Comparison of ENCODE assay signal across 14 cellular contexts in genomic region chr12:109147954-109148353, GRCh38. TPM values are rescaled to one million over a fixed set of nuclear protein-coding genes. Genes with fewer than 3 reads are reported as not detected.
DNase-seq lines count a peak whose midpoint lies in the region; ATAC-seq and TF ChIP-seq lines count a peak whose summit lies in the region.
"Had no signal": no experiment of that assay in that cellular context is flagged by ENCODE, and none has a peak within 500 bp of the region (broad histone marks: within the 10 kb centered on the region; RNA-seq: fewer than 3 reads in every experiment).

No MANE protein-coding gene starts in this region.

- H3K4me3 ChIP-seq in mammary epithelial cell (replicated peaks in 1 of 3; ENCODE audit: insufficient read depth in 1 of 3, low read depth in 2 of 3, low read length in 3 of 3), result no peak overlapping the region
- H3K4me3 ChIP-seq in heart right ventricle, result no peak overlapping the region
- H3K4me3 ChIP-seq in aorta (ENCODE audit: low read length in 2 of 2), result no peak overlapping the region
- H3K4me3 ChIP-seq: SJSA1 had no signal

- H3K9me3 ChIP-seq in mammary epithelial cell (replicated peaks; ENCODE audit: insufficient read depth, low read length) (no peaks in the 10 kb centered on the region), heart right ventricle (no peaks in the 10 kb centered on the region), aorta (ENCODE audit: control insufficient read depth, low read length) (no peaks in the 10 kb centered on the region)
- H3K9me3 ChIP-seq: SJSA1 had no signal

- 58% methylated on average over 2 of the region's 2 CpGs for WGBS in mammary epithelial cell (ENCODE audit: low coverage, missing lambda C conversion rate)
- WGBS in heart right ventricle, 2 donors, result 15 to 20% methylated on average over 2 of the region's 2 CpGs
- 10 to 11% methylated on average over 2 of the region's 2 CpGs for WGBS in aorta, 2 donors

- H3K4me1 Mint-ChIP-seq in MCF 10A (ENCODE audit: insufficient read depth, unreplicated experiment), result peaks cover under 1% of the 10 kb centered on the region

- H3K27me3 ChIP-seq in mammary epithelial cell (ENCODE audit: insufficient read depth, low read length), result no peaks in the 10 kb centered on the region
- no peaks in the 10 kb centered on the region for H3K27me3 ChIP-seq in heart right ventricle
- no peaks in the 10 kb centered on the region for H3K27me3 ChIP-seq in aorta (ENCODE audit: control insufficient read depth in 1 of 2, insufficient read depth in 2 of 2, low read length in 1 of 2)
- H3K27me3 ChIP-seq: SJSA1 had no signal

- CTCF ChIA-PET in MCF 10A (lab: Yijun Ruan, JAX) (interaction anchor here (1.0 to 3.1 kb wide), 6 partner anchors 12 to 246 kb away, joined by 3 to 24 read pairs (median 4); no protein-coding TSS in a partner anchor), mammary epithelial cell (lab: Charles Lee; ENCODE audit: low non-redundant PET) (no interaction called here)

- no peaks in the 10 kb centered on the region for H3K36me3 Mint-ChIP-seq in MCF 10A (ENCODE audit: insufficient read depth, unreplicated experiment)

- no peaks in the 10 kb centered on the region for H3K79me2 ChIP-seq in mammary epithelial cell (ENCODE audit: insufficient read depth, low read length)

- POLR2A ChIA-PET in MCF 10A (lab: Yijun Ruan, JAX), result interaction anchor here (0.7 to 1.4 kb wide), 5 partner anchors 36 to 586 kb away, joined by 3 to 5 read pairs (median 4); partner anchors contain the start of genes ISCU and SART3

- no peak for DNase-seq in MCF 10A (ENCODE audit: unreplicated experiment)
- no peak for DNase-seq in mammary epithelial cell
- peak in 1 of 2 donors; percentile 55 for DNase-seq in heart right ventricle
- DNase-seq in putamen (ENCODE audit: low spot score), result peak; percentile 44
- DNase-seq in aorta, result no peak
- no peak for DNase-seq in activated gamma-delta T cell treated with Interleukin-2 at 50 U/mL for 16 hours
- DNase-seq in RKO (ENCODE audit: low spot score), result no peak
- no peak for DNase-seq in NK-92 treated with Interleukin-12 subunit alpha and Interleukin-12 subunit beta, amount 100 ng/mL, for 24 hours (lab: John Stamatoyannopoulos, UW)
- DNase-seq: effector CD4-positive, alpha-beta T cell; NCI-H1417 treated with DMSO at 0.1 percent for 48 hours; NCI-H526 treated with DMSO at 0.1 percent for 48 hours had no signal

- no peak overlapping the region for H2AFZ ChIP-seq in mammary epithelial cell (ENCODE audit: low read depth, low read length)

- no peaks in the 10 kb centered on the region for H3K36me3 ChIP-seq in mammary epithelial cell (ENCODE audit: insufficient read depth, low read length)
- peaks cover 0 to 24% (median 0%) of the 10 kb centered on the region in 9 donors for H3K36me3 ChIP-seq in heart right ventricle
- no peaks in the 10 kb centered on the region for H3K36me3 ChIP-seq in aorta (ENCODE audit: control insufficient read depth in 1 of 2, insufficient read depth in 2 of 2, low read length in 1 of 2)
- H3K36me3 ChIP-seq: SJSA1 had no signal

- intact Hi-C loops in MCF 10A (cut with micrococcal nuclease) (no loop called here), mammary epithelial cell (cut with micrococcal nuclease) (no loop called here), heart right ventricle (cut with DNase I) (no loop called here), aorta (cut with DNase I) (loop anchor here in 1 of 2 donors (5.0 kb wide), 1 partner anchor 36 kb away; no protein-coding TSS in a partner anchor)

- no peak overlapping the region for H3K4me2 ChIP-seq in mammary epithelial cell (ENCODE audit: insufficient read depth, low read depth, low read length)

- no TSS peak for BruUV-seq in MCF 10A (replicated peaks; lab: Mats Ljungman, UMichigan)
- no TSS peak for BruUV-seq in mammary epithelial cell (replicated peaks; lab: Mats Ljungman, UMichigan)

- dilution Hi-C loops in mammary epithelial cell (cut with HindIII; ENCODE audit: low sequenced_read_pairs), result no loop called here

- H3K4me1 ChIP-seq in mammary epithelial cell (ENCODE audit: insufficient read depth, low read length) (no peaks in the 10 kb centered on the region), heart right ventricle (peaks cover 2 to 60% (median 36%) of the 10 kb centered on the region in 9 donors), aorta (ENCODE audit: control insufficient read depth in 1 of 2, insufficient read depth in 2 of 2, low read length in 2 of 2) (no peaks in the 10 kb centered on the region)
- H3K4me1 ChIP-seq: SJSA1 had no signal

- H3K27ac Mint-ChIP-seq in MCF 10A (ENCODE audit: low read depth, unreplicated experiment), result peak overlapping the region; percentile 4

- no peaks in the 10 kb centered on the region for H3K9me3 Mint-ChIP-seq in MCF 10A (ENCODE audit: unreplicated experiment)
- H3K9me3 Mint-ChIP-seq: IgD-negative memory B cell had no signal

- H4K20me1 ChIP-seq in mammary epithelial cell (ENCODE audit: insufficient read depth, low read length), result no peaks in the 10 kb centered on the region

- ATAC-seq in heart right ventricle (peak; percentile 68 to 95 (median 78)), aorta (ENCODE audit: low FRiP score) (peak; percentile 77)

- H3K27me3 Mint-ChIP-seq in MCF 10A (ENCODE audit: insufficient read depth, unreplicated experiment), result no peaks in the 10 kb centered on the region

- H3K9ac ChIP-seq in mammary epithelial cell (ENCODE audit: insufficient read depth, low read length), result no peak overlapping the region

- in situ Hi-C loops in mammary epithelial cell (cut with MboI; ENCODE audit: low sequenced_read_pairs in 2 of 2), result no loop called here

- TF ChIP-seq CTCF in MCF 10A (IDR thresholded peaks at IDR 0.05; ENCODE audit: unreplicated experiment) (no peak), mammary epithelial cell (conservative IDR thresholded peaks at IDR 0.05 in 1 of 2, IDR thresholded peaks at IDR 0.05 in 1 of 2; ENCODE audit: extremely low read depth in 1 of 2, insufficient read depth in 1 of 2, low read depth in 1 of 2, low read length in 2 of 2) (no peak), heart right ventricle (IDR thresholded peaks at IDR 0.05) (no peak)

- no peak overlapping the region for H3K4me3 Mint-ChIP-seq in MCF 10A (ENCODE audit: unreplicated experiment)
- H3K4me3 Mint-ChIP-seq: IgD-negative memory B cell had no signal

- no peak overlapping the region for H3K27ac ChIP-seq in mammary epithelial cell (ENCODE audit: insufficient read depth, low read depth, low read length)
- H3K27ac ChIP-seq in heart right ventricle, result peak overlapping the region; percentile 1 to 56 (median 47)
- no peak overlapping the region for H3K27ac ChIP-seq in aorta (ENCODE audit: low read depth in 1 of 2, low read length in 2 of 2)
- H3K27ac ChIP-seq: 22Rv1, SJSA1 had no signal

RNA-seq across cellular contexts. Expression of gene ACACB, which starts 31.6 kb away (rescaled TPM):
- total RNA-seq in MCF 10A (2022), result 1.0 and 1.3 TPM in 2 replicates
- 1 to 10 TPM; 4.7 to 6.0 TPM for total RNA-seq in mammary epithelial cell
- 1.8 TPM for polyA plus RNA-seq in mammary epithelial cell
- 6.5 TPM for polyA minus RNA-seq in mammary epithelial cell
- 100 to 1,000 TPM in 6 of 10 donors, 10 to 100 TPM in 4; 69.7 to 241 (median 107) TPM for total RNA-seq in heart right ventricle
- 100 to 1,000 TPM in 1 of 2 donors, 10 to 100 TPM in 1; 12.8 to 193 TPM for polyA plus RNA-seq in heart right ventricle
- total RNA-seq in aorta, result 10 to 100 TPM; 46.8 to 70.3 TPM
- polyA plus RNA-seq in aorta, result 10 to 100 TPM in 1 of 2 donors, 1 to 10 TPM in 1; 8.4 to 13.4 TPM

RNA-seq across cellular contexts. Expression of gene UNG, which starts 50.6 kb away (rescaled TPM):
- 10.7 and 13.8 TPM in 2 replicates for total RNA-seq in MCF 10A (2022)
- 10 to 100 TPM; 34.2 to 37.7 TPM for total RNA-seq in mammary epithelial cell
- 38.6 TPM for polyA plus RNA-seq in mammary epithelial cell
- 32.7 TPM for polyA minus RNA-seq in mammary epithelial cell
- 10 to 100 TPM; 21.6 to 37.3 (median 27.8) TPM for total RNA-seq in heart right ventricle
- 10 to 100 TPM; 14.2 to 17.0 TPM for polyA plus RNA-seq in heart right ventricle
- 10 to 100 TPM in 1 of 2 donors, 1 to 10 TPM in 1; 9.1 to 17.6 TPM for total RNA-seq in aorta
- 1 to 10 TPM; 7.4 to 8.5 TPM for polyA plus RNA-seq in aorta

RNA-seq across cellular contexts. Expression of gene ALKBH2, which starts 54.7 kb away (rescaled TPM):
- total RNA-seq in MCF 10A (2022) (38.9 and 48.9 TPM in 2 replicates), mammary epithelial cell (10 to 100 TPM; 15.2 to 23.9 TPM), heart right ventricle (10 to 100 TPM in 1 of 10 donors, 1 to 10 TPM in 9; 5.4 to 11.7 (median 7.1) TPM), aorta (10 to 100 TPM; 11.0 to 12.6 TPM)
- polyA plus RNA-seq in mammary epithelial cell (23.1 TPM), heart right ventricle (10 to 100 TPM; 19.4 to 20.6 TPM), aorta (10 to 100 TPM; 12.1 to 36.3 TPM)
- 34.9 TPM for polyA minus RNA-seq in mammary epithelial cell

Comparison
In these comparisons a context has a peak if more than half of its experiments do, and no peak if none do; other contexts are left out.
1. H3K27ac ChIP-seq: peak in heart right ventricle (10 of 10); none in mammary epithelial cell (single experiment) and aorta (0 of 2).
2. RNA of gene ACACB, which starts 31.6 kb away (total RNA-seq): 69.7 to 241 TPM in heart right ventricle and 46.8 to 70.3 TPM in aorta; 4.7 to 6.0 TPM in mammary epithelial cell and 1.0 to 1.3 TPM in MCF 10A; every median in the first group is over 4 times any median in the second.